Comparison of ENCODE assay signal across 36 cellular contexts in genomic region chr7:19533266-19533665, GRCh38.
DNase-seq lines count a peak whose midpoint lies in the region; ATAC-seq, FAIRE-seq and TF ChIP-seq lines count a peak whose summit lies in the region.
"Had no signal": no experiment of that assay in that cellular context is flagged by ENCODE, and none has a peak within 500 bp of the region (broad histone marks: within the 10 kb centered on the region; RNA-seq: fewer than 3 reads in every experiment).

No MANE protein-coding gene starts in this region.

- in situ Hi-C loops in K562 (cut with MboI), result no loop called here

- TF ChIP-seq RAD21 in K562 (CRISPR knock-in tag; conservative IDR thresholded peaks at IDR 0.05 in 1 of 2, IDR thresholded peaks at IDR 0.05 in 1 of 2), result no peak

- CTCF ChIA-PET in HEK293 (lab: Yijun Ruan, JAX), result no interaction called here
- CTCF ChIA-PET in K562 (lab: Yijun Ruan, JAX; ENCODE audit: low intra/inter-chr PET ratio), result no interaction called here

- H4K20me1 ChIP-seq in K562 (replicated peaks; ENCODE audit: control insufficient read depth, insufficient read depth, low read length), result no peaks in the 10 kb centered on the region
- H4K20me1 ChIP-seq: BLaER1; BLaER1 treated with 17β-estradiol and CSF1 and Interleukin-3, amounts not matched to agents 10 nM and 100 nM had no signal

- H3K4me3 Mint-ChIP-seq in HFFc6, result no peak overlapping the region
- H3K4me3 Mint-ChIP-seq: B cell; CD14-positive monocyte; CD4-positive, alpha-beta memory T cell; CD4-positive, alpha-beta T cell; CD4-positive, CD25-positive, alpha-beta regulatory T cell; CD8-positive, alpha-beta memory T cell; CD8-positive, alpha-beta T cell had no signal

- no peak overlapping the region for H3K27ac Mint-ChIP-seq in HFFc6
- H3K27ac Mint-ChIP-seq: B cell; CD14-positive monocyte; CD4-positive, alpha-beta memory T cell; CD4-positive, alpha-beta T cell; CD4-positive, CD25-positive, alpha-beta regulatory T cell; CD8-positive, alpha-beta memory T cell; CD8-positive, alpha-beta T cell had no signal

- WGBS in K562 (ENCODE audit: insufficient coverage, low coverage, missing lambda C conversion rate), result 0% methylated on average over 1 of the region's 1 CpG

- H3K9ac ChIP-seq in K562 (ENCODE audit: insufficient read depth in 1 of 2, low read depth in 2 of 2, low read length in 2 of 2), result no peak overlapping the region
- H3K9ac ChIP-seq: BLaER1; BLaER1 treated with 17β-estradiol and CSF1 and Interleukin-3, amounts not matched to agents 10 nM and 100 nM had no signal

- BruUV-seq in K562 (replicated peaks; lab: Mats Ljungman, UMichigan), result no TSS peak

- TF ChIP-seq CTCF in HEK293 (tag by site-specific recombination; IDR thresholded peaks at IDR 0.05) (no peak), K562 (IDR thresholded peaks at IDR 0.05 in 2 of 3, conservative IDR thresholded peaks at IDR 0.05 in 1 of 3; ENCODE audit: insufficient read depth in 2 of 3, low read depth in 1 of 3, low read length in 3 of 3) (no peak), HFFc6 (IDR thresholded peaks at IDR 0.05) (no peak)

- no peaks in the 10 kb centered on the region for H3K79me2 ChIP-seq in K562 (ENCODE audit: control insufficient read depth, insufficient read depth, low read length)

- no peak for TF ChIP-seq EP300 in K562 (IDR thresholded peaks at IDR 0.05; ENCODE audit: low read length)

- no peaks in the 10 kb centered on the region for H3K9me1 ChIP-seq in K562 (ENCODE audit: control insufficient read depth, insufficient read depth, low read length)

- POLR2A ChIA-PET in HEK293 (lab: Yijun Ruan, JAX) (no interaction called here), K562 (lab: Yijun Ruan, JAX) (no interaction called here)

- H3K4me3 ChIP-seq in HEK293 (ENCODE audit: low read depth, low read length) (no peak overlapping the region), K562 (no peak overlapping the region)
- H3K4me3 ChIP-seq: A549; BLaER1; BLaER1 treated with 17β-estradiol and CSF1 and Interleukin-3, amounts not matched to agents 10 nM and 100 nM had no signal

- no peaks in the 10 kb centered on the region for H3K36me3 ChIP-seq in HEK293 (ENCODE audit: control insufficient read depth in 2 of 2, insufficient read depth in 1 of 2, low read length in 2 of 2)
- no peaks in the 10 kb centered on the region for H3K36me3 ChIP-seq in K562 (ENCODE audit: control insufficient read depth, insufficient read depth, low read length)
- H3K36me3 ChIP-seq: BE2C; BLaER1; BLaER1 treated with 17β-estradiol and CSF1 and Interleukin-3, amounts not matched to agents 10 nM and 100 nM had no signal

- no peaks in the 10 kb centered on the region; the same call in 1 of the 2 replicates for H3K9me3 Mint-ChIP-seq in HFFc6

- H2AFZ ChIP-seq in K562 (ENCODE audit: low read depth, low read length), result no peak overlapping the region

- H3K4me2 ChIP-seq in K562 (ENCODE audit: insufficient read depth, low read length), result no peak overlapping the region
- H3K4me2 ChIP-seq: A549; BLaER1; BLaER1 treated with 17β-estradiol and CSF1 and Interleukin-3, amounts not matched to agents 10 nM and 100 nM had no signal

- H3K27ac ChIP-seq in HEK293 (ENCODE audit: extremely low read depth, low read depth, low read length) (no peak overlapping the region), K562 (ENCODE audit: extremely low read depth, low read depth, low read length) (no peak overlapping the region)
- H3K27ac ChIP-seq: 22Rv1; A549; BLaER1; BLaER1 treated with 17β-estradiol and CSF1 and Interleukin-3, amounts not matched to agents 10 nM and 100 nM; C4-2B had no signal

- peak; percentile 78 for FAIRE-seq in H54 (lab: Jason Lieb, UNC)
- peak; percentile 13 for FAIRE-seq in HTR-8/SVneo (lab: Jason Lieb, UNC)
- peak; percentile 26 for FAIRE-seq in K562 (lab: Jason Lieb, UNC)
- FAIRE-seq: A549, D721Med had no signal

- H3K4me1 ChIP-seq in HEK293 (ENCODE audit: control insufficient read depth, insufficient read depth, low read length) (no peaks in the 10 kb centered on the region), K562 (replicated peaks in 1 of 2; ENCODE audit: control insufficient read depth in 2 of 2, insufficient read depth in 2 of 2, low read length in 2 of 2) (no peaks in the 10 kb centered on the region)
- H3K4me1 ChIP-seq: A549; BE2C; BLaER1; BLaER1 treated with 17β-estradiol and CSF1 and Interleukin-3, amounts not matched to agents 10 nM and 100 nM; Caco-2 had no signal

- no peaks in the 10 kb centered on the region for H3K4me1 Mint-ChIP-seq in HFFc6 (ENCODE audit: low read depth)
- H3K4me1 Mint-ChIP-seq: B cell; CD14-positive monocyte; CD4-positive, alpha-beta memory T cell; CD4-positive, CD25-positive, alpha-beta regulatory T cell; CD8-positive, alpha-beta memory T cell had no signal

- DNase-seq in H54 (ENCODE audit: insufficient read length, low spot score), result no peak
- no peak for DNase-seq in HTR-8/SVneo (ENCODE audit: insufficient read length, low spot score)
- no peak for DNase-seq in K562 (ENCODE audit: extremely low read depth in 1 of 4, low spot score in 3 of 4)
- no peak for DNase-seq in HFFc6
- DNase-seq in activated effector memory CD4-positive, alpha-beta T cell treated with Interleukin-2 at 50 U/mL for 16 hours, result no peak
- DNase-seq in activated naive CD4-positive, alpha-beta T cell treated with anti-CD3 and anti-CD28 coated beads, Interleukin-2, amount 50 U/mL, for 16 hours, result no peak
- DNase-seq: 8988T; ACHN; AML-193; BE2C; C1 segment of cervical spinal cord; Caco-2; Calu3; CD4-positive, alpha-beta memory T cell; CD4-positive, alpha-beta T cell; CD4-positive, CD25-positive, alpha-beta regulatory T cell; CD8-positive, alpha-beta memory T cell; CD8-positive, alpha-beta T cell; COR-L47; DMS 273 treated with DMSO at 0.1 percent for 48 hours; DMS153; DMS53; DMS79; DMS79 treated with DMSO at 0.1 percent for 48 hours; DND-41; EL had no signal

- H3K9me3 ChIP-seq in HEK293 (ENCODE audit: control insufficient read depth, insufficient read depth, low read depth, low read length), result no peaks in the 10 kb centered on the region
- 0 out of 2 replicates have a peak, but pooled peaks cover 2% of the 10 kb centered on the region for H3K9me3 ChIP-seq in K562 (replicated peaks; ENCODE audit: control insufficient read depth, insufficient read depth, low read depth, low read length)
- H3K9me3 ChIP-seq: A549, BLaER1, Caco-2 had no signal

- H3K27me3 Mint-ChIP-seq in HFFc6 (ENCODE audit: insufficient read depth), result no peaks in the 10 kb centered on the region
- H3K27me3 Mint-ChIP-seq: B cell; CD4-positive, alpha-beta memory T cell; CD4-positive, alpha-beta T cell; CD4-positive, CD25-positive, alpha-beta regulatory T cell; CD8-positive, alpha-beta memory T cell had no signal

- intact Hi-C loops in K562 (cut with micrococcal nuclease), result no loop called here

- H3K27me3 ChIP-seq in K562 (ENCODE audit: control insufficient read depth in 2 of 2, insufficient read depth in 2 of 2, low read length in 2 of 2), result no peaks in the 10 kb centered on the region
- H3K27me3 ChIP-seq: BE2C; BLaER1; BLaER1 treated with 17β-estradiol and CSF1 and Interleukin-3, amounts not matched to agents 10 nM and 100 nM had no signal

- TF ChIP-seq POLR2A in H54 (IDR thresholded peaks at IDR 0.05; ENCODE audit: low read depth, low read length) (no peak), K562 (conservative IDR thresholded peaks at IDR 0.05) (no peak)

- no peaks in the 10 kb centered on the region for H3K36me3 Mint-ChIP-seq in HFFc6 (ENCODE audit: low read depth)
- H3K36me3 Mint-ChIP-seq: CD14-positive monocyte; CD4-positive, alpha-beta memory T cell; CD4-positive, CD25-positive, alpha-beta regulatory T cell; CD8-positive, alpha-beta T cell had no signal

- ATAC-seq in K562 (no peak), HG03108 (IDR thresholded peaks at IDR 0.05; ENCODE audit: unreplicated experiment) (no peak)
- ATAC-seq: A549; CD8-positive, alpha-beta T cell had no signal

TF ChIP-seq in HEK293, 187 proteins besides CTCF, POLR2A, EP300 and RAD21:
- TF ChIP-seq ZNF26 (tag by site-specific recombination; IDR thresholded peaks at IDR 0.05) (no peak), ZNF146 (tag by site-specific recombination; IDR thresholded peaks at IDR 0.05) (peak; percentile 77)

TF ChIP-seq in K562, 482 proteins besides CTCF, POLR2A, EP300 and RAD21:
- TF ChIP-seq ARID3B (CRISPR knock-in tag; IDR thresholded peaks at IDR 0.05; ENCODE audit: borderline replicate concordance) (no peak), STAT5B (CRISPR knock-in tag; IDR thresholded peaks at IDR 0.05) (no peak), ZNF146 (CRISPR knock-in tag; IDR thresholded peaks at IDR 0.05; ENCODE audit: unreplicated experiment) (peak; percentile 82), STAT6 (CRISPR knock-in tag; IDR thresholded peaks at IDR 0.05) (no peak), RBM25 (IDR thresholded peaks at IDR 0.05; ENCODE audit: low read depth, low read length, severe bottlenecking) (peak; percentile 52), KHSRP (IDR thresholded peaks at IDR 0.05) (no peak)
TF ChIP-seq in K562: peak in this region for 2.
